ENCODE assay signal across 2 cellular contexts in genomic region chr15:28895566-28895965, GRCh38.
TF ChIP-seq lines count a peak whose summit lies in the region.

No MANE protein-coding gene starts in this region.

TF ChIP-seq in SK-N-SH, 30 proteins besides CTCF, POLR2A, EP300 and RAD21 (continued from another document):
- TF ChIP-seq JUND (IDR thresholded peaks at IDR 0.05) (no peak), RFX5 (IDR thresholded peaks at IDR 0.05; ENCODE audit: low read length) (no peak), GABPA (IDR thresholded peaks at IDR 0.05; ENCODE audit: low read depth) (no peak), POLR2AphosphoS5 (IDR thresholded peaks at IDR 0.05; ENCODE audit: low read depth, low read length) (no peak), NRF1 (IDR thresholded peaks at IDR 0.05; ENCODE audit: low read depth, low read length) (no peak), USF2 (IDR thresholded peaks at IDR 0.05; ENCODE audit: borderline replicate concordance, low read depth, low read length) (no peak), MEF2A (IDR thresholded peaks at IDR 0.05; ENCODE audit: borderline replicate concordance, low read depth) (no peak), SIN3A (IDR thresholded peaks at IDR 0.05; ENCODE audit: borderline replicate concordance, low read depth, low read length) (no peak), TEAD4 (IDR thresholded peaks at IDR 0.05; ENCODE audit: borderline replicate concordance, insufficient read depth) (no peak), EZH2phosphoT487 (IDR thresholded peaks at IDR 0.05; ENCODE audit: borderline replicate concordance, low read depth) (no peak), YY1 (IDR thresholded peaks at IDR 0.05; ENCODE audit: low read depth) (no peak), NFIC (IDR thresholded peaks at IDR 0.05; ENCODE audit: borderline replicate concordance) (no peak)
- TF ChIP-seq, protein P1, sequence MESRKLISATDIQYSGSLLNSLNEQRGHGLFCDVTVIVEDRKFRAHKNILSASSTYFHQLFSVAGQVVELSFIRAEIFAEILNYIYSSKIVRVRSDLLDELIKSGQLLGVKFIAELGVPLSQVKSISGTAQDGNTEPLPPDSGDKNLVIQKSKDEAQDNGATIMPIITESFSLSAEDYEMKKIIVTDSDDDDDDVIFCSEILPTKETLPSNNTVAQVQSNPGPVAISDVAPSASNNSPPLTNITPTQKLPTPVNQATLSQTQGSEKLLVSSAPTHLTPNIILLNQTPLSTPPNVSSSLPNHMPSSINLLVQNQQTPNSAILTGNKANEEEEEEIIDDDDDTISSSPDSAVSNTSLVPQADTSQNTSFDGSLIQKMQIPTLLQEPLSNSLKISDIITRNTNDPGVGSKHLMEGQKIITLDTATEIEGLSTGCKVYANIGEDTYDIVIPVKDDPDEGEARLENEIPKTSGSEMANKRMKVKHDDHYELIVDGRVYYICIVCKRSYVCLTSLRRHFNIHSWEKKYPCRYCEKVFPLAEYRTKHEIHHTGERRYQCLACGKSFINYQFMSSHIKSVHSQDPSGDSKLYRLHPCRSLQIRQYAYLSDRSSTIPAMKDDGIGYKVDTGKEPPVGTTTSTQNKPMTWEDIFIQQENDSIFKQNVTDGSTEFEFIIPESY (IDR thresholded peaks at IDR 0.05; ENCODE audit: borderline replicate concordance, low read depth) = no peak
- TF ChIP-seq, protein P2, sequence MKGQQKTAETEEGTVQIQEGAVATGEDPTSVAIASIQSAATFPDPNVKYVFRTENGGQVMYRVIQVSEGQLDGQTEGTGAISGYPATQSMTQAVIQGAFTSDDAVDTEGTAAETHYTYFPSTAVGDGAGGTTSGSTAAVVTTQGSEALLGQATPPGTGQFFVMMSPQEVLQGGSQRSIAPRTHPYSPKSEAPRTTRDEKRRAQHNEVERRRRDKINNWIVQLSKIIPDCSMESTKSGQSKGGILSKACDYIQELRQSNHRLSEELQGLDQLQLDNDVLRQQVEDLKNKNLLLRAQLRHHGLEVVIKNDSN (IDR thresholded peaks at IDR 0.05; ENCODE audit: borderline replicate concordance, low read depth) = no peak

TF ChIP-seq in SK-N-SH treated with all-trans-retinoic acid at 6 μM for 48 hours, 23 proteins besides CTCF, POLR2A, EP300 and RAD21:
- TF ChIP-seq ZNF565 (CRISPR knock-in tag; conservative IDR thresholded peaks at IDR 0.05; ENCODE audit: low read depth) (no peak), RARB (CRISPR knock-in tag; IDR thresholded peaks at IDR 0.05) (no peak), BACH2 (CRISPR knock-in tag; IDR thresholded peaks at IDR 0.05; ENCODE audit: borderline replicate concordance) (no peak), TCF4 (CRISPR knock-in tag; IDR thresholded peaks at IDR 0.05; ENCODE audit: borderline replicate concordance) (no peak), POU6F1 (CRISPR knock-in tag; IDR thresholded peaks at IDR 0.05; ENCODE audit: borderline replicate concordance, low read depth) (no peak), TOX (CRISPR knock-in tag; IDR thresholded peaks at IDR 0.05; ENCODE audit: borderline replicate concordance) (no peak), ZFP3 (CRISPR knock-in tag; IDR thresholded peaks at IDR 0.05) (no peak), SNAI2 (CRISPR knock-in tag; IDR thresholded peaks at IDR 0.05) (no peak), CSDC2 (CRISPR knock-in tag; IDR thresholded peaks at IDR 0.05) (no peak), ZNF70 (CRISPR knock-in tag; IDR thresholded peaks at IDR 0.05) (no peak), GLIS3 (CRISPR knock-in tag; IDR thresholded peaks at IDR 0.05) (no peak), PPARA (CRISPR knock-in tag; IDR thresholded peaks at IDR 0.05; ENCODE audit: borderline replicate concordance) (no peak), ISL1 (CRISPR knock-in tag; IDR thresholded peaks at IDR 0.05) (no peak), ESRRG (CRISPR knock-in tag; IDR thresholded peaks at IDR 0.05) (no peak), OSR1 (CRISPR knock-in tag; IDR thresholded peaks at IDR 0.05) (no peak)
- TF ChIP-seq, protein P3, sequence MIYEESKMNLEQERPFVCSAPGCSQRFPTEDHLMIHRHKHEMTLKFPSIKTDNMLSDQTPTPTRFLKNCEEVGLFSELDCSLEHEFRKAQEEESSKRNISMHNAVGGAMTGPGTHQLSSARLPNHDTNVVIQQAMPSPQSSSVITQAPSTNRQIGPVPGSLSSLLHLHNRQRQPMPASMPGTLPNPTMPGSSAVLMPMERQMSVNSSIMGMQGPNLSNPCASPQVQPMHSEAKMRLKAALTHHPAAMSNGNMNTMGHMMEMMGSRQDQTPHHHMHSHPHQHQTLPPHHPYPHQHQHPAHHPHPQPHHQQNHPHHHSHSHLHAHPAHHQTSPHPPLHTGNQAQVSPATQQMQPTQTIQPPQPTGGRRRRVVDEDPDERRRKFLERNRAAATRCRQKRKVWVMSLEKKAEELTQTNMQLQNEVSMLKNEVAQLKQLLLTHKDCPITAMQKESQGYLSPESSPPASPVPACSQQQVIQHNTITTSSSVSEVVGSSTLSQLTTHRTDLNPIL (CRISPR knock-in tag; IDR thresholded peaks at IDR 0.05; ENCODE audit: low read depth) = no peak
TF ChIP-seq in SK-N-SH treated with all-trans-retinoic acid at 6 μM for 48 hours: peak in this region for 0.
